Comparison of ENCODE assay signal across 8 cellular contexts in the genomic region with DNA sequence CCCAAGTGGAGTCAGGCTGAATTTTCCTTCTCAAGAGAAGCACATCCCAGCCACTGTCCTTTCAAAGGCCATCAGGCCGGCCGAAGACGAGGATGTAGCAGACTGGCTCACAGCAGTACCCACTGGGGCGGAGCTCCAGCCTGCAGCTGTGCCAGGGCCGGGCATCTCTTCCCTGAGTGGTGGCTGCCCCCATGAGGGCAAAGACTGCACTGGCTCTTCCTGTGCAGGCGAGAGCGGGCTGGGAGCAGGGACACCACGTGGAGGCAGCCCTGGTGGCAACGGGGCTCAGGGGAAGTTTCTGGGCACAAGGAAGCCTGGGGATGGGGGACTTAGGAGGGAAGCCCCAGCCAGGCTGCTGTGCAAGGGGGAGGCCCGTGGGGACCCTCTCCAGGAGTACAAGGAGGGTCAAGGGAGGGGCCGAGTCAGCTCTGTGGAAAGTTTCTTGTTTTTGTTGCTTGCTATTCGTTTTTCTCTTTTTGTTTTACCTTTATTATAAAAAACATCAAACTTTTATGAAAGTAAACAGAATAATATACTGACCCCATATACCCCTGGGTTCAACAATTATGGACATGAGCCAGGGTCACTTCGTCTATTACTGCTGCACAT.
A peak's percentile ranks its signal among the peaks of the same experiment; 100 is the strongest.
DNase-seq lines count a peak whose midpoint lies in the region; ATAC-seq, FAIRE-seq and TF ChIP-seq lines count a peak whose summit lies in the region.

No MANE protein-coding gene starts in this region.

- no peak for DNase-seq in activated CD4-positive, CD25-positive, alpha-beta regulatory T cell (lab: John Stamatoyannopoulos, UW)
- DNase-seq in NCI-H1048 (lab: John Stamatoyannopoulos, UW) (peak; percentile 43), SJCRH30 (peak; percentile 80 to 85), bronchial epithelial cell (ENCODE audit: low read depth) (peak; percentile 56), kidney epithelial cell (ENCODE audit: low read depth) (peak; percentile 38), SKM-1 (lab: John Stamatoyannopoulos, UW; ENCODE audit: unreplicated experiment) (no peak)
- DNase-seq in stimulated activated CD4-positive, alpha-beta T cell treated with anti-CD3 and anti-CD28 coated beads, Interleukin-15, amount 100 ng/mL, for 24 hours: peak; percentile 75

- H3K9me3 ChIP-seq in SJCRH30 (replicated peaks): 0 out of 2 replicates have a peak, but pooled peaks cover 4% of the 10 kb centered on the region

- H3K4me3 ChIP-seq in SJCRH30 (no peak overlapping the region), bronchial epithelial cell (ENCODE audit: low read depth, low read length) (no peak overlapping the region), kidney epithelial cell (ENCODE audit: low read depth, low read length) (no peak overlapping the region)

- H3K27ac ChIP-seq in SJCRH30: no peak overlapping the region

- peak; percentile 68 to 73 for ATAC-seq in activated CD4-positive, CD25-positive, alpha-beta regulatory T cell treated with anti-CD3 and anti-CD28 coated beads, Interleukin-2, amount 50 U/mL, for 24 hours

- peak; percentile 94 for TF ChIP-seq CTCF in bronchial epithelial cell (IDR thresholded peaks at IDR 0.05; ENCODE audit: insufficient read depth, low read length, severe bottlenecking)
- TF ChIP-seq CTCF in kidney epithelial cell (IDR thresholded peaks at IDR 0.05; ENCODE audit: insufficient read depth, low read length, poor library complexity, severe bottlenecking): peak; percentile 95

- H3K4me1 ChIP-seq in SJCRH30: no peaks in the 10 kb centered on the region

- H3K27me3 ChIP-seq in SJCRH30 (no peaks in the 10 kb centered on the region), bronchial epithelial cell (ENCODE audit: control insufficient read depth, insufficient read depth, low read length) (no peaks in the 10 kb centered on the region), kidney epithelial cell (ENCODE audit: control insufficient read depth, insufficient read depth, low read length) (peaks cover 2% of the 10 kb centered on the region)

- H3K36me3 ChIP-seq in SJCRH30 (no peaks in the 10 kb centered on the region), bronchial epithelial cell (ENCODE audit: control insufficient read depth, insufficient read depth, low read length) (no peaks in the 10 kb centered on the region), kidney epithelial cell (ENCODE audit: control insufficient read depth, insufficient read depth, low read length) (no peaks in the 10 kb centered on the region)

- FAIRE-seq in bronchial epithelial cell (lab: Jason Lieb, UNC): no peak

Comparison
In these comparisons a context has a peak if more than half of its experiments do, and no peak if none do; other contexts are left out.
1. DNase-seq: peak in NCI-H1048 (single experiment), SJCRH30 (2 of 2), bronchial epithelial cell (single experiment), kidney epithelial cell (single experiment) and stimulated activated CD4-positive, alpha-beta T cell treated with anti-CD3 and anti-CD28 coated beads, Interleukin-15, amount 100 ng/mL, for 24 hours (single experiment); none in activated CD4-positive, CD25-positive, alpha-beta regulatory T cell (0 of 4) and SKM-1 (single experiment).